11 cellular contexts compared by ENCODE assay signal in the genomic region with DNA sequence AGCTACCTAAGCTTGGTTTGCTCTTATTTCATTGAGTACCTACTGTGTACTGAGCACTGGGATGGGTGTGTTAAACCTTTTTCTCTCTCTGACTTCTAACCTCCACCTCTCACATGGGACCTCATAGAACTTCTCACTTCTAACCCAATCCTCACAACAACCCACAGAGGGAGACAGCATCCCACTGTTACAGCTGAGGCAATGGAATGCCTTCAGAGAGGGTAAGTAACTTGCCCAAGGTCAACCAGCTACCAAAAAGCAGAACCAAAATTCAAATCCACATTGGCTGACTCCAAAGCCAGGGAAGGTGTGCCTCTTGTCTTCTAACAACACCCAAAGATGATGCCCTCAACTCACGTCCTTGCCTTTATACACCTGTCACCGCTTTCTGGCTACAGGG. TPM values are rescaled to one million over a fixed set of nuclear protein-coding genes. Genes with fewer than 3 reads are reported as not detected.
DNase-seq lines count a peak whose midpoint lies in the region; ATAC-seq and TF ChIP-seq lines count a peak whose summit lies in the region.
"Had no signal": no experiment of that assay in that cellular context is flagged by ENCODE, and none has a peak within 500 bp of the region (broad histone marks: within the 10 kb centered on the region; RNA-seq: fewer than 3 reads in every experiment).

No MANE protein-coding gene starts in this region.

- no peak for ATAC-seq in CD8-positive, alpha-beta T cell
- ATAC-seq in HG03442 (IDR thresholded peaks at IDR 0.05; ENCODE audit: unreplicated experiment) (no peak), HG03159 (IDR thresholded peaks at IDR 0.05; ENCODE audit: unreplicated experiment) (no peak)

- H3K27ac ChIP-seq in CD8-positive, alpha-beta T cell (ENCODE audit: low read depth, low read length) = no peak overlapping the region
- H3K27ac ChIP-seq in GM23248 (no peak overlapping the region), WERI-Rb-1 (no peak overlapping the region)

- H3K36me3 ChIP-seq in CD8-positive, alpha-beta T cell (ENCODE audit: insufficient read depth, low read length) = no peaks in the 10 kb centered on the region
- H3K36me3 ChIP-seq in GM23248 (ENCODE audit: low read depth) (no peaks in the 10 kb centered on the region), WERI-Rb-1 (no peaks in the 10 kb centered on the region), kidney epithelial cell (ENCODE audit: control insufficient read depth, insufficient read depth, low read length) (no peaks in the 10 kb centered on the region)

- no peak overlapping the region for H3K4me2 ChIP-seq in GM23248 (ENCODE audit: unreplicated experiment)

- intact Hi-C loops in CD8-positive, alpha-beta T cell (cut with DNase I, micrococcal nuclease) = loop anchor here in 1 of 2 experiments (5.0 kb wide), 1 partner anchor 725 kb away; the partner anchor contains the start of gene TBC1D19

- peaks cover 3% of the 10 kb centered on the region for H3K36me3 Mint-ChIP-seq in CD8-positive, alpha-beta T cell

- no peaks in the 10 kb centered on the region for H4K20me1 ChIP-seq in GM23248 (ENCODE audit: insufficient read depth)

- no peak overlapping the region for H3K9ac ChIP-seq in GM23248

- H3K9me2 ChIP-seq in GM23248 (ENCODE audit: insufficient read depth) = no peaks in the 10 kb centered on the region

- H3F3A ChIP-seq in GM23248 (ENCODE audit: insufficient read depth) = 0 out of 2 replicates have a peak, but pooled peaks cover 10% of the 10 kb centered on the region

- H3K4me3 Mint-ChIP-seq in CD8-positive, alpha-beta T cell = no peak overlapping the region

- H3K27me3 ChIP-seq in CD8-positive, alpha-beta T cell (ENCODE audit: insufficient read depth, low read length) = no peaks in the 10 kb centered on the region
- no peaks in the 10 kb centered on the region for H3K27me3 ChIP-seq in GM23248 (replicated peaks; ENCODE audit: insufficient read depth)
- no peaks in the 10 kb centered on the region for H3K27me3 ChIP-seq in WERI-Rb-1 (ENCODE audit: insufficient read depth, low read depth, severe bottlenecking)
- H3K27me3 ChIP-seq in kidney epithelial cell (ENCODE audit: control insufficient read depth, insufficient read depth, low read length) = no peaks in the 10 kb centered on the region

- peaks cover 71% of the 10 kb centered on the region for H3K4me1 ChIP-seq in CD8-positive, alpha-beta T cell (ENCODE audit: insufficient read depth, low read length)
- H3K4me1 ChIP-seq in GM23248 (ENCODE audit: insufficient read depth) = peaks cover 32% of the 10 kb centered on the region

- no peak for DNase-seq in CD8-positive, alpha-beta T cell
- DNase-seq in GM23248 (peak; percentile 8), WERI-Rb-1 (no peak), kidney epithelial cell (ENCODE audit: low read depth) (no peak), GM20000 (ENCODE audit: low spot score) (no peak), cortex of kidney (lab: John Stamatoyannopoulos, UW) (no peak)
- DNase-seq: activated CD8-positive, alpha-beta memory T cell treated with anti-CD3 and anti-CD28 coated beads for 24 hours; NCI-H2107; SHP77 had no signal

- 0 out of 2 replicates have a peak, but pooled peaks cover 6% of the 10 kb centered on the region for H3K79me2 ChIP-seq in GM23248 (ENCODE audit: insufficient read depth)

- no peaks in the 10 kb centered on the region for H3K9me3 ChIP-seq in CD8-positive, alpha-beta T cell (ENCODE audit: low read length)
- H3K9me3 ChIP-seq in GM23248 (ENCODE audit: low read depth) (no peaks in the 10 kb centered on the region), WERI-Rb-1 (ENCODE audit: severe bottlenecking) (no peaks in the 10 kb centered on the region)

- H3K4me1 Mint-ChIP-seq in CD8-positive, alpha-beta T cell (ENCODE audit: low read depth) = peaks cover 80% of the 10 kb centered on the region

- H3K9me3 Mint-ChIP-seq in CD8-positive, alpha-beta T cell = no peaks in the 10 kb centered on the region

- POLR2A ChIA-PET in CD8-positive, alpha-beta T cell (lab: Charles Lee) = no interaction called here

- in situ Hi-C loops in GM23248 (cut with MboI) = no loop called here

- no peak overlapping the region for H3K4me3 ChIP-seq in CD8-positive, alpha-beta T cell (ENCODE audit: low read depth, low read length)
- H3K4me3 ChIP-seq in GM23248 (no peak overlapping the region), WERI-Rb-1 (ENCODE audit: low read depth, low read length) (no peak overlapping the region), kidney epithelial cell (ENCODE audit: low read depth, low read length) (no peak overlapping the region)

- WGBS in GM23248 (ENCODE audit: low coverage in 1 of 2, low lambda C conversion rate in 2 of 2, missing lambda C conversion rate in 2 of 2), 2 experiments = 84 to 96% methylated on average over 2 of the region's 2 CpGs

- CTCF ChIA-PET in CD8-positive, alpha-beta T cell (lab: Charles Lee) = interaction anchor here (4.8 kb wide), 1 partner anchor 56 kb away, joined by 19 read pairs; the partner anchor contains the start of gene SMIM20

- peak overlapping the region; percentile 28 for H3K27ac Mint-ChIP-seq in CD8-positive, alpha-beta T cell

- no peak overlapping the region for H2AFZ ChIP-seq in GM23248

- TF ChIP-seq CTCF in CD8-positive, alpha-beta T cell (IDR thresholded peaks at IDR 0.05) = no peak
- TF ChIP-seq CTCF in WERI-Rb-1 (IDR thresholded peaks at IDR 0.05; ENCODE audit: low read depth, low read length) (peak; percentile 50), kidney epithelial cell (IDR thresholded peaks at IDR 0.05; ENCODE audit: insufficient read depth, low read length, poor library complexity, severe bottlenecking) (peak; percentile 9), GM20000 (IDR thresholded peaks at IDR 0.05; ENCODE audit: extremely low read depth, missing control alignments) (no peak)

- H3K27me3 Mint-ChIP-seq in CD8-positive, alpha-beta T cell (ENCODE audit: low read depth) = no peaks in the 10 kb centered on the region

RNA-seq across cellular contexts. Expression of gene SEL1L3, which starts 5.4 kb away (rescaled TPM):
- total RNA-seq in CD8-positive, alpha-beta T cell = 10 to 100 TPM; 31.2 to 33.7 TPM
- 62.8 and 101 TPM in 2 replicates for total RNA-seq in GM23248 (2014; rRNA removed; shearing (Covaris generic))
- polyA plus RNA-seq in GM23248 (2016; fragmentation: Nextera tagmentation; extraction: Ambion mirVana) = 23.1 and 24.5 TPM in 2 replicates
- total RNA-seq in kidney epithelial cell = 114 and 123 TPM in 2 replicates

RNA-seq across cellular contexts. Expression of gene SMIM20, which starts 56.6 kb away (rescaled TPM):
- 1 to 10 TPM; 7.5 to 9.8 TPM for total RNA-seq in CD8-positive, alpha-beta T cell
- total RNA-seq in GM23248 (2014; rRNA removed; shearing (Covaris generic)) = 24.3 and 35.6 TPM in 2 replicates
- 53.0 and 53.7 TPM in 2 replicates for polyA plus RNA-seq in GM23248 (2016; fragmentation: Nextera tagmentation; extraction: Ambion mirVana)
- 39.8 and 50.0 TPM in 2 replicates for total RNA-seq in kidney epithelial cell

Comparison
In these comparisons a context has a peak if more than half of its experiments do, and no peak if none do; other contexts are left out.
1. CTCF ChIP-seq: peak in WERI-Rb-1 (single experiment) and kidney epithelial cell (single experiment); none in CD8-positive, alpha-beta T cell (single experiment) and GM20000 (single experiment).